ENCODE assay signal across 3 cellular contexts in genomic region chr15:43659727-43660126, GRCh38. TPM values are rescaled to one million over a fixed set of nuclear protein-coding genes. Genes with fewer than 3 reads are reported as not detected.
"Had no signal": no experiment of that assay in that cellular context is flagged by ENCODE, and none has a peak within 500 bp of the region (broad histone marks: within the 10 kb centered on the region; RNA-seq: fewer than 3 reads in every experiment).

No MANE protein-coding gene starts in this region.

RNA-seq across cellular contexts. Expression of gene CATSPER2, which starts 11.1 kb away (rescaled TPM):
- total RNA-seq: GM23248, H4 had no signal

RNA-seq across cellular contexts. Expression of gene CKMT1A, which starts 33.9 kb away (rescaled TPM):
- total RNA-seq: GM23248, HFFc6 had no signal

RNA-seq across cellular contexts. Expression of gene STRC, which starts 41.1 kb away (rescaled TPM):
- total RNA-seq: HFFc6 had no signal
